ENCODE assay signal across 18 cellular contexts in the genomic region with DNA sequence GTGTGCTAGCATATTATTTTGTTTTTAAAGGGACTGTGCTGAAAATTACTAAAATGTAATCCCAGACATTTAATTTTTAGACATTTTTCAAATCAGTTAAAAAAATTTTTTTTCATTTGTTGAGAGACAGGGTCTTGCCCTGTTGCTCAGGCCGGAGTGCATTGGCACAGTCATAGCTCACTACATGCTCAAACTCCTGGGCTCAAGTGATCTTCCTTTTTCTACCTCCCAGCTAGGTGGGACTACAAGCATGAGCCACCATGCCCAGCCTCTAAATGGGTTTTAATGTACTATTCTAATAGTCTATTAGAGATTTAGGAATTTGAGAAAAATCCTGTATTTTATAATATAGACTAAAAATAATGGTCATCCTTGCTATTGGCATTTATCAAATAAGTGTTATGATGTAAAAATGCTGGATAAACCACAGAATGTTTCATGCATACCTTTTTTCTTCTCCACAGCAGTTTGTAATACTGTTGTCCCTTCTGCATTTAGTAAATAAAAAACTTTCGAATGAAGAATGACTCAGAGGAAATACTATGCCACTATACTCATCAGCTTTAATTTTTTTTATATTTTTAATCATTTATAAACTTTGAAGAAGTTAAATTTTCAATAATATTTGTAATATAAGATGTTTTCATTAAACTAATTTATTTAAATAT. TPM values are rescaled to one million over a fixed set of nuclear protein-coding genes. Genes with fewer than 3 reads are reported as not detected.
A peak's percentile ranks its signal among the peaks of the same experiment; 100 is the strongest.
DNase-seq lines count a peak whose midpoint lies in the region; ATAC-seq, FAIRE-seq and TF ChIP-seq lines count a peak whose summit lies in the region.
"Had no signal": no experiment of that assay in that cellular context is flagged by ENCODE, and none has a peak within 500 bp of the region (broad histone marks: within the 10 kb centered on the region; RNA-seq: fewer than 3 reads in every experiment).

No MANE protein-coding gene starts in this region.

- CTCF ChIA-PET in A549 (lab: Yijun Ruan, JAX): no interaction called here
- CTCF ChIA-PET in IMR-90 (lab: Yijun Ruan, JAX): no interaction called here
- CTCF ChIA-PET in activated CD4-positive, alpha-beta T cell treated with anti-CD3 and anti-CD28 coated beads, Interleukin-2, amount 10 ng/mL, durations not matched to agents 7 days and 5 days (lab: Charles Lee): no interaction called here

- H3K27ac ChIP-seq in A549 (no peak overlapping the region), IMR-90 (ENCODE audit: insufficient read depth, low read length) (peak overlapping the region; percentile 27), prostate gland (no peak overlapping the region), pancreas (no peak overlapping the region)
- H3K27ac ChIP-seq: SJSA1 had no signal

- TF ChIP-seq POLR2A in A549 (IDR thresholded peaks at IDR 0.05; ENCODE audit: low read length) (no peak), IMR-90 (IDR thresholded peaks at IDR 0.05; ENCODE audit: low read depth, low read length) (no peak), prostate gland (IDR thresholded peaks at IDR 0.05) (no peak)

- no peak overlapping the region for H2BK20ac ChIP-seq in IMR-90 (ENCODE audit: low read depth, low read length)

- BruUV-seq in IMR-90 (replicated peaks; lab: Mats Ljungman, UMichigan): no TSS peak

- peak overlapping the region in 1 of 2 experiments; percentile 61; a peak in 1 of 4 replicates for H4K8ac ChIP-seq in IMR-90 (ENCODE audit: low read depth in 2 of 2, low read length in 2 of 2)

- no peak overlapping the region; the same call in none of the 2 replicates for H3K23ac ChIP-seq in IMR-90 (ENCODE audit: low read depth, low read length)

- TF ChIP-seq RAD21 in A549 (conservative IDR thresholded peaks at IDR 0.05 in 1 of 2, IDR thresholded peaks at IDR 0.05 in 1 of 2) (no peak), IMR-90 (IDR thresholded peaks at IDR 0.05; ENCODE audit: low read length) (no peak)

- no peak overlapping the region for H3K4me3 Mint-ChIP-seq in activated CD4-positive, alpha-beta T cell treated with anti-CD3 and anti-CD28 coated beads, Interleukin-2, amount 10 ng/mL, durations not matched to agents 7 days and 5 days
- H3K4me3 Mint-ChIP-seq: natural killer cell had no signal

- H3K27me3 ChIP-seq in IMR-90 (ENCODE audit: control insufficient read depth, insufficient read depth, low read length) (no peaks in the 10 kb centered on the region), prostate gland (replicated peaks; ENCODE audit: insufficient read depth) (no peaks in the 10 kb centered on the region), pancreas (no peaks in the 10 kb centered on the region)
- H3K27me3 ChIP-seq: SJSA1, uterus had no signal

- H3K4me3 ChIP-seq in A549: no peak overlapping the region
- no peak overlapping the region for H3K4me3 ChIP-seq in IMR-90 (ENCODE audit: insufficient read depth, low read depth, low read length)
- no peak overlapping the region for H3K4me3 ChIP-seq in choroid plexus epithelial cell (ENCODE audit: low read depth, low read length)
- no peak overlapping the region for H3K4me3 ChIP-seq in prostate gland
- no peak overlapping the region for H3K4me3 ChIP-seq in pancreas
- H3K4me3 ChIP-seq: lung, SJSA1, uterus had no signal

- no peak overlapping the region for H2AK9ac ChIP-seq in IMR-90 (replicated peaks; ENCODE audit: low read depth, low read length, poor library complexity)

- H3K36me3 ChIP-seq in IMR-90 (ENCODE audit: control insufficient read depth, insufficient read depth, low read length) (peaks cover 7% of the 10 kb centered on the region), prostate gland (no peaks in the 10 kb centered on the region), pancreas (no peaks in the 10 kb centered on the region)
- H3K36me3 ChIP-seq: SJSA1, uterus had no signal

- no peak for DNase-seq in A549 (ENCODE audit: low read depth in 1 of 2, low spot score in 1 of 2)
- DNase-seq in IMR-90: peak; percentile 55
- peak; percentile 61 for DNase-seq in choroid plexus epithelial cell (ENCODE audit: low read depth)
- no peak for DNase-seq in prostate gland (ENCODE audit: low spot score)
- no peak for DNase-seq in activated CD4-positive, alpha-beta T cell treated with anti-CD3 and anti-CD28 coated beads, Interleukin-2, amount 10 ng/mL, durations not matched to agents 7 days and 5 days
- no peak for DNase-seq in amygdala (lab: John Stamatoyannopoulos, UW)
- no peak for DNase-seq in pancreas
- DNase-seq: activated CD4-positive, alpha-beta T cell treated with anti-CD3 and anti-CD28 coated beads for 1 hour; activated CD8-positive, alpha-beta memory T cell treated with anti-CD3 and anti-CD28 coated beads, Interleukin-2, amount 50 U/mL, for 4 hours; natural killer cell; NCI-H1930; NCI-H524 treated with DMSO at 0.1 percent for 48 hours; T-helper 9 cell; uterus had no signal

- no peak overlapping the region; the same call in 1 of the 2 replicates for H3K18ac ChIP-seq in IMR-90 (ENCODE audit: low read depth, low read length)

- peaks cover 3% of the 10 kb centered on the region for H3K9me3 Mint-ChIP-seq in activated CD4-positive, alpha-beta T cell treated with anti-CD3 and anti-CD28 coated beads, Interleukin-2, amount 10 ng/mL, durations not matched to agents 7 days and 5 days
- H3K9me3 Mint-ChIP-seq: natural killer cell had no signal

- peaks cover 41% of the 10 kb centered on the region for H3K36me3 Mint-ChIP-seq in activated CD4-positive, alpha-beta T cell treated with anti-CD3 and anti-CD28 coated beads, Interleukin-2, amount 10 ng/mL, durations not matched to agents 7 days and 5 days (ENCODE audit: low read depth)

- H4K5ac ChIP-seq in IMR-90 (ENCODE audit: low read depth, low read length): no peak overlapping the region

- FAIRE-seq in A549 (lab: Jason Lieb, UNC): no peak
- FAIRE-seq in islet of Langerhans (lab: Jason Lieb, UNC): peak; percentile 98
- no peak for FAIRE-seq in pancreas (lab: Jason Lieb, UNC)
- FAIRE-seq: H1 had no signal

- POLR2A ChIA-PET in A549 (lab: Yijun Ruan, JAX): no interaction called here
- POLR2A ChIA-PET in IMR-90 (lab: Charles Lee; ENCODE audit: unreplicated experiment): no interaction called here
- POLR2A ChIA-PET in activated CD4-positive, alpha-beta T cell treated with anti-CD3 and anti-CD28 coated beads, Interleukin-2, amount 10 ng/mL, durations not matched to agents 7 days and 5 days (lab: Charles Lee): no interaction called here

- 0 out of 2 replicates have a peak overlapping the region, but pooled peaks have one; percentile 36 for H3K4ac ChIP-seq in IMR-90 (ENCODE audit: low read depth, low read length)

- H3K4me1 ChIP-seq in A549 (peaks cover 64% of the 10 kb centered on the region), IMR-90 (ENCODE audit: control insufficient read depth, insufficient read depth, low read length) (peaks cover 7% of the 10 kb centered on the region; the same call in 1 of the 2 replicates), prostate gland (replicated peaks) (no peaks in the 10 kb centered on the region), pancreas (peaks cover 13 to 40% (median 16%) of the 10 kb centered on the region in 3 donors)

- WGBS in A549 (ENCODE audit: missing lambda C conversion rate): 44% methylated on average over 2 of the region's 2 CpGs
- WGBS in IMR-90 (ENCODE audit: extremely low coverage in 2 of 2, insufficient read length in 1 of 2), 2 experiments: no CpG with 5 or more reads among the region's 2 CpGs
- 81% methylated on average over 2 of the region's 2 CpGs for WGBS in prostate gland
- 82% methylated on average over 2 of the region's 2 CpGs for WGBS in pancreas, 2 donors

- no peak for TF ChIP-seq CTCF in A549 (IDR thresholded peaks at IDR 0.05)
- TF ChIP-seq CTCF in IMR-90 (conservative IDR thresholded peaks at IDR 0.05; ENCODE audit: low read depth, low read length): no peak
- TF ChIP-seq CTCF in choroid plexus epithelial cell (conservative IDR thresholded peaks at IDR 0.05; ENCODE audit: low read depth, low read length): no peak
- no peak for TF ChIP-seq CTCF in prostate gland (IDR thresholded peaks at IDR 0.05)
- TF ChIP-seq CTCF in pancreas (IDR thresholded peaks at IDR 0.05): no peak

- H2BK15ac ChIP-seq in IMR-90 (ENCODE audit: low read depth, low read length): peak overlapping the region; percentile 70; the same call in 1 of the 3 replicates

- no peak overlapping the region for H3K27ac Mint-ChIP-seq in activated CD4-positive, alpha-beta T cell treated with anti-CD3 and anti-CD28 coated beads, Interleukin-2, amount 10 ng/mL, durations not matched to agents 7 days and 5 days
- H3K27ac Mint-ChIP-seq: natural killer cell had no signal

- H2BK120ac ChIP-seq in IMR-90 (ENCODE audit: low read depth, low read length): no peak overlapping the region

- TF ChIP-seq EP300 in A549 (IDR thresholded peaks at IDR 0.05): no peak

- intact Hi-C loops in IMR-90 (cut with micrococcal nuclease): no loop called here
- intact Hi-C loops in prostate gland (cut with DNase I): no loop called here
- intact Hi-C loops in pancreas (cut with DNase I): no loop called here

- H4K91ac ChIP-seq in IMR-90 (ENCODE audit: insufficient read depth, low read depth, low read length): no peak overlapping the region

- H3K4me2 ChIP-seq in A549 (peak overlapping the region; percentile 56), IMR-90 (ENCODE audit: low read depth, low read length) (no peak overlapping the region; the same call in 1 of the 2 replicates)

- peaks cover 12 to 43% of the 10 kb centered on the region in 2 experiments for H3K79me1 ChIP-seq in IMR-90 (ENCODE audit: low read depth in 1 of 2, low read length in 2 of 2)

- H3K14ac ChIP-seq in IMR-90 (replicated peaks; ENCODE audit: low read depth, low read length): peak overlapping the region; percentile 65

- peaks cover 16% of the 10 kb centered on the region for H3K4me1 Mint-ChIP-seq in activated CD4-positive, alpha-beta T cell treated with anti-CD3 and anti-CD28 coated beads, Interleukin-2, amount 10 ng/mL, durations not matched to agents 7 days and 5 days

- dilution Hi-C loops in IMR-90 (cut with HindIII; ENCODE audit: low sequenced_read_pairs, unreplicated experiment): no loop called here

- H2BK5ac ChIP-seq in IMR-90 (ENCODE audit: low read depth, low read length, poor library complexity, severe bottlenecking): peak overlapping the region; percentile 67

- ATAC-seq in A549: no peak
- ATAC-seq in IMR-90 (ENCODE audit: low read depth): peak; percentile 64
- no peak for ATAC-seq in pancreas
- ATAC-seq: natural killer cell had no signal

- no peak overlapping the region for H3K9ac ChIP-seq in IMR-90 (ENCODE audit: low read depth, low read length)

- no peak overlapping the region for H2AFZ ChIP-seq in IMR-90 (replicated peaks; ENCODE audit: low read length, poor library complexity)

- no peak overlapping the region for H3K56ac ChIP-seq in IMR-90 (ENCODE audit: extremely low read depth, insufficient read depth, low read length)

- H3K27me3 Mint-ChIP-seq in activated CD4-positive, alpha-beta T cell treated with anti-CD3 and anti-CD28 coated beads, Interleukin-2, amount 10 ng/mL, durations not matched to agents 7 days and 5 days: no peaks in the 10 kb centered on the region

- H3K9me1 ChIP-seq in IMR-90 (ENCODE audit: insufficient read depth, low read length): peaks cover 5% of the 10 kb centered on the region

- peaks cover 7% of the 10 kb centered on the region; the same call in 1 of the 2 replicates for H4K20me1 ChIP-seq in IMR-90 (ENCODE audit: insufficient read depth, low read length)

- no peak overlapping the region for H2AK5ac ChIP-seq in IMR-90 (ENCODE audit: low read depth, low read length)

- H3K9me3 ChIP-seq in A549 (no peaks in the 10 kb centered on the region), IMR-90 (ENCODE audit: control insufficient read depth, insufficient read depth, low read length) (no peaks in the 10 kb centered on the region), prostate gland (no peaks in the 10 kb centered on the region), pancreas (no peaks in the 10 kb centered on the region)
- H3K9me3 ChIP-seq: SJSA1, uterus had no signal

- in situ Hi-C loops in IMR-90 (cut with MboI; ENCODE audit: low sequenced_read_pairs): no loop called here

RNA-seq across cellular contexts. Expression of a gene that starts 29.8 kb away (rescaled TPM):
- 16.8 and 24.3 TPM in 2 replicates for polyA plus RNA-seq in A549 (2011; rRNA removed)
- polyA plus RNA-seq in A549 (2012; cell fraction: cytosol; rRNA removed): 2.9 and 3.3 TPM in 2 replicates
- 4.4 and 7.5 TPM in 2 replicates for polyA plus RNA-seq in A549 (2012; cell fraction: nucleus; rRNA removed)
- polyA plus RNA-seq in A549 (2017; fragmentation: RNase III; extraction: RNeasy Plus Mini Kit Qiagen cat#74134 plus additional on column Dnase treatment): 11.4 to 16.4 TPM (median 16.2 TPM) in 3 replicates
- 19.8 and 21.3 TPM in 2 replicates for polyA minus RNA-seq in A549 (2011; rRNA and poly(A)+ RNA removed)
- 10.6 and 18.1 TPM in 2 replicates for total RNA-seq in IMR-90 (2012; rRNA removed)
- polyA plus RNA-seq in IMR-90 (2012; rRNA removed): 9.4 and 12.0 TPM in 2 replicates
- polyA plus RNA-seq in IMR-90 (2012; cell fraction: cytosol; rRNA removed): 2.8 and 3.4 TPM in 2 replicates
- polyA plus RNA-seq in IMR-90 (2012; cell fraction: nucleus; rRNA removed; ENCODE audit: low replicate concordance): 7.0 and 65.7 TPM in 2 replicates
- 10 to 100 TPM; 14.5 to 47.3 TPM for total RNA-seq in prostate gland
- 10 to 100 TPM; 19.7 to 20.3 TPM for total RNA-seq in activated CD4-positive, alpha-beta T cell treated with anti-CD3 and anti-CD28 coated beads, Interleukin-2, amount 10 ng/mL, durations not matched to agents 7 days and 5 days
- total RNA-seq in pancreas: 1 to 10 TPM; 5.3 to 9.2 (median 6.8) TPM
- polyA plus RNA-seq in pancreas: 1 to 10 TPM; 1.7 to 3.9 TPM

Comparison
In these comparisons a context has a peak if more than half of its experiments do, and no peak if none do; other contexts are left out.
1. DNase-seq: peak in IMR-90 (single experiment) and choroid plexus epithelial cell (single experiment); none in A549 (0 of 2), prostate gland (single experiment), activated CD4-positive, alpha-beta T cell treated with anti-CD3 and anti-CD28 coated beads, Interleukin-2, amount 10 ng/mL, durations not matched to agents 7 days and 5 days (single experiment), amygdala (0 of 56) and pancreas (0 of 6).